Comparison of ENCODE assay signal across 9 cellular contexts in genomic region chr4:128427832-128428366, GRCh38.
A peak's percentile ranks its signal among the peaks of the same experiment; 100 is the strongest.
DNase-seq lines count a peak whose midpoint lies in the region; ATAC-seq lines count a peak whose summit lies in the region.
"Had no signal": no experiment of that assay in that cellular context is flagged by ENCODE, and none has a peak within 500 bp of the region (broad histone marks: within the 10 kb centered on the region; RNA-seq: fewer than 3 reads in every experiment).

No MANE protein-coding gene starts in this region.

- H3K27ac Mint-ChIP-seq in activated naive CD8-positive, alpha-beta T cell treated with anti-CD3 and anti-CD28 coated beads, Interleukin-2, amount 50 U/mL, for 24 hours, result no peak overlapping the region
- H3K27ac Mint-ChIP-seq: T-helper 1 cell treated with Interleukin-12 subunit alpha and Interleukin-12 subunit beta and Interleukin-4 antibody, amounts not matched to agents 30 μg/mL and 1 μg/mL, for 36 hours had no signal

- peaks cover 2% of the 10 kb centered on the region for H3K36me3 Mint-ChIP-seq in activated naive CD8-positive, alpha-beta T cell treated with anti-CD3 and anti-CD28 coated beads, Interleukin-2, amount 50 U/mL, for 24 hours (ENCODE audit: low read depth)

- no peaks in the 10 kb centered on the region for H3K27me3 Mint-ChIP-seq in activated naive CD8-positive, alpha-beta T cell treated with anti-CD3 and anti-CD28 coated beads, Interleukin-2, amount 50 U/mL, for 24 hours

- ATAC-seq in left lobe of liver, result peak; percentile 100
- ATAC-seq in activated naive CD8-positive, alpha-beta T cell treated with anti-CD3 and anti-CD28 coated beads, Interleukin-2, amount 50 U/mL, for 24 hours, result no peak
- ATAC-seq in GM21367 (IDR thresholded peaks at IDR 0.05; ENCODE audit: unreplicated experiment), result no peak

- DNase-seq in GM04504 (ENCODE audit: low read depth), result peak; percentile 28
- peak; percentile 18 for DNase-seq in NCI-H2081 treated with DMSO at 0.1 percent for 48 hours (lab: John Stamatoyannopoulos, UW)
- peak; percentile 58 for DNase-seq in amniotic stem cell (lab: John Stamatoyannopoulos, UW)
- peak; percentile 65 for DNase-seq in left lobe of liver (ENCODE audit: low spot score)
- no peak for DNase-seq in activated naive CD8-positive, alpha-beta T cell treated with anti-CD3 and anti-CD28 coated beads, Interleukin-2, amount 50 U/mL, for 24 hours
- DNase-seq in T-helper 9 cell, result no peak
- DNase-seq in UCSD-AML1 (lab: John Stamatoyannopoulos, UW; ENCODE audit: unreplicated experiment), result no peak

- no peak overlapping the region for H3K4me3 Mint-ChIP-seq in activated naive CD8-positive, alpha-beta T cell treated with anti-CD3 and anti-CD28 coated beads, Interleukin-2, amount 50 U/mL, for 24 hours
- H3K4me3 Mint-ChIP-seq: T-helper 1 cell treated with Interleukin-12 subunit alpha and Interleukin-12 subunit beta and Interleukin-4 antibody, amounts not matched to agents 30 μg/mL and 1 μg/mL, for 36 hours had no signal

- no peaks in the 10 kb centered on the region for H3K4me1 Mint-ChIP-seq in activated naive CD8-positive, alpha-beta T cell treated with anti-CD3 and anti-CD28 coated beads, Interleukin-2, amount 50 U/mL, for 24 hours

- peaks cover 5% of the 10 kb centered on the region for H3K9me3 Mint-ChIP-seq in activated naive CD8-positive, alpha-beta T cell treated with anti-CD3 and anti-CD28 coated beads, Interleukin-2, amount 50 U/mL, for 24 hours
- H3K9me3 Mint-ChIP-seq: T-helper 1 cell treated with Interleukin-12 subunit alpha and Interleukin-12 subunit beta and Interleukin-4 antibody, amounts not matched to agents 30 μg/mL and 1 μg/mL, for 36 hours had no signal

Comparison
In these comparisons a context has a peak if more than half of its experiments do, and no peak if none do; other contexts are left out.
1. DNase-seq: peak in GM04504 (single experiment), NCI-H2081 treated with DMSO at 0.1 percent for 48 hours (single experiment), amniotic stem cell (single experiment) and left lobe of liver (single experiment); none in activated naive CD8-positive, alpha-beta T cell treated with anti-CD3 and anti-CD28 coated beads, Interleukin-2, amount 50 U/mL, for 24 hours (single experiment), T-helper 9 cell (single experiment) and UCSD-AML1 (single experiment).